ENCODE assay signal across 1 cellular context in the genomic region with DNA sequence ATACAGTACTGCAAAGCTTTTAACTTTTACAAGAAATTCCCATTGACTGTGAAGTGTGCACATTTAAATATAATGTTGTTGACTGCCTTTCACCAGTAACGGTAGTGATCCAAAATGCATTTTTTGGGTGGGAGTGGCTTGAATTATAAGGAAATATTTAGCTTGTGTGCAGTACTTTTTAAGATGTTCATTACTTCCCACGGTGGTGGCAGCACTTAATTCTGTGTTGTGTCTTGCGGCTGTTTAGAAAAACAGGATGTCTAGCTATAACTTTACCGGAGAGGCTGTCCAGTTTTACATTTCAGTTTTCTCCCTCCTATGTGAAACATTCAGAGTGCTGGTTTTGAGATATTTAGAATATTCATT.
TF ChIP-seq lines count a peak whose summit lies in the region.

No MANE protein-coding gene starts in this region.

TF ChIP-seq in K562, 482 proteins besides CTCF, POLR2A, EP300 and RAD21 (continued from another document):
- TF ChIP-seq, protein P1, sequence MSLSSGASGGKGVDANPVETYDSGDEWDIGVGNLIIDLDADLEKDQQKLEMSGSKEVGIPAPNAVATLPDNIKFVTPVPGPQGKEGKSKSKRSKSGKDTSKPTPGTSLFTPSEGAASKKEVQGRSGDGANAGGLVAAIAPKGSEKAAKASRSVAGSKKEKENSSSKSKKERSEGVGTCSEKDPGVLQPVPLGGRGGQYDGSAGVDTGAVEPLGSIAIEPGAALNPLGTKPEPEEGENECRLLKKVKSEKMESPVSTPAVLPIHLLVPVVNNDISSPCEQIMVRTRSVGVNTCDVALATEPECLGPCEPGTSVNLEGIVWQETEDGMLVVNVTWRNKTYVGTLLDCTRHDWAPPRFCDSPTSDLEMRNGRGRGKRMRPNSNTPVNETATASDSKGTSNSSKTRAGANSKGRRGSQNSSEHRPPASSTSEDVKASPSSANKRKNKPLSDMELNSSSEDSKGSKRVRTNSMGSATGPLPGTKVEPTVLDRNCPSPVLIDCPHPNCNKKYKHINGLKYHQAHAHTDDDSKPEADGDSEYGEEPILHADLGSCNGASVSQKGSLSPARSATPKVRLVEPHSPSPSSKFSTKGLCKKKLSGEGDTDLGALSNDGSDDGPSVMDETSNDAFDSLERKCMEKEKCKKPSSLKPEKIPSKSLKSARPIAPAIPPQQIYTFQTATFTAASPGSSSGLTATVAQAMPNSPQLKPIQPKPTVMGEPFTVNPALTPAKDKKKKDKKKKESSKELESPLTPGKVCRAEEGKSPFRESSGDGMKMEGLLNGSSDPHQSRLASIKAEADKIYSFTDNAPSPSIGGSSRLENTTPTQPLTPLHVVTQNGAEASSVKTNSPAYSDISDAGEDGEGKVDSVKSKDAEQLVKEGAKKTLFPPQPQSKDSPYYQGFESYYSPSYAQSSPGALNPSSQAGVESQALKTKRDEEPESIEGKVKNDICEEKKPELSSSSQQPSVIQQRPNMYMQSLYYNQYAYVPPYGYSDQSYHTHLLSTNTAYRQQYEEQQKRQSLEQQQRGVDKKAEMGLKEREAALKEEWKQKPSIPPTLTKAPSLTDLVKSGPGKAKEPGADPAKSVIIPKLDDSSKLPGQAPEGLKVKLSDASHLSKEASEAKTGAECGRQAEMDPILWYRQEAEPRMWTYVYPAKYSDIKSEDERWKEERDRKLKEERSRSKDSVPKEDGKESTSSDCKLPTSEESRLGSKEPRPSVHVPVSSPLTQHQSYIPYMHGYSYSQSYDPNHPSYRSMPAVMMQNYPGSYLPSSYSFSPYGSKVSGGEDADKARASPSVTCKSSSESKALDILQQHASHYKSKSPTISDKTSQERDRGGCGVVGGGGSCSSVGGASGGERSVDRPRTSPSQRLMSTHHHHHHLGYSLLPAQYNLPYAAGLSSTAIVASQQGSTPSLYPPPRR (CRISPR knock-in tag; IDR thresholded peaks at IDR 0.05; ENCODE audit: borderline replicate concordance), result no peak
- TF ChIP-seq ZNF436 (CRISPR knock-in tag; IDR thresholded peaks at IDR 0.05) (no peak), ATF1 (CRISPR knock-in tag; IDR thresholded peaks at IDR 0.05) (no peak), ATF1 (tag; IDR thresholded peaks at IDR 0.05) (no peak), HDAC3 (IDR thresholded peaks at IDR 0.05; ENCODE audit: borderline replicate concordance, partially characterized antibody) (no peak), NFXL1 (CRISPR knock-in tag; IDR thresholded peaks at IDR 0.05) (no peak), TBP (optimal IDR thresholded peaks at IDR 0.05; ENCODE audit: low read depth, low read length) (no peak), ZFP36 (IDR thresholded peaks at IDR 0.05; ENCODE audit: low read depth, low read length, partially characterized antibody) (no peak), SREBF1 (IDR thresholded peaks at IDR 0.05; ENCODE audit: borderline replicate concordance, low read depth, low read length) (no peak), ZNF146 (CRISPR knock-in tag; IDR thresholded peaks at IDR 0.05; ENCODE audit: unreplicated experiment) (no peak)
